Comparison of ENCODE assay signal across 19 cellular contexts in genomic region chr2:1501196-1501851, GRCh38.
A peak's percentile ranks its signal among the peaks of the same experiment; 100 is the strongest.
DNase-seq lines count a peak whose midpoint lies in the region; ATAC-seq and TF ChIP-seq lines count a peak whose summit lies in the region.
"Had no signal": no experiment of that assay in that cellular context is flagged by ENCODE, and none has a peak within 500 bp of the region (broad histone marks: within the 10 kb centered on the region; RNA-seq: fewer than 3 reads in every experiment).

No MANE protein-coding gene starts in this region.

- no peak overlapping the region for H2BK5ac ChIP-seq in neuronal stem cell (ENCODE audit: low read length)

- H3K9me3 Mint-ChIP-seq in activated naive CD8-positive, alpha-beta T cell treated with anti-CD3 and anti-CD28 coated beads, Interleukin-2, amount 10 ng/mL, durations not matched to agents 7 days and 5 days: no peaks in the 10 kb centered on the region
- no peaks in the 10 kb centered on the region for H3K9me3 Mint-ChIP-seq in activated naive CD8-positive, alpha-beta T cell treated with anti-CD3 and anti-CD28 coated beads for 36 hours
- H3K9me3 Mint-ChIP-seq in nephron progenitor cell: no peaks in the 10 kb centered on the region
- H3K9me3 Mint-ChIP-seq: CD4-positive, CD25-positive, alpha-beta regulatory T cell had no signal

- H3K4ac ChIP-seq in neuronal stem cell (ENCODE audit: low read length): no peak overlapping the region

- H3K4me3 ChIP-seq in neuronal stem cell (ENCODE audit: low read length in 2 of 2) (no peak overlapping the region), upper lobe of left lung (no peak overlapping the region)
- H3K4me3 ChIP-seq: K562 had no signal

- POLR2A ChIA-PET in activated naive CD8-positive, alpha-beta T cell treated with anti-CD3 and anti-CD28 coated beads, Interleukin-2, amount 10 ng/mL, durations not matched to agents 7 days and 5 days (lab: Charles Lee): no interaction called here

- H2AFZ ChIP-seq in neuronal stem cell (ENCODE audit: low read length): no peak overlapping the region

- no peaks in the 10 kb centered on the region for H3K4me1 Mint-ChIP-seq in activated naive CD8-positive, alpha-beta T cell treated with anti-CD3 and anti-CD28 coated beads, Interleukin-2, amount 10 ng/mL, durations not matched to agents 7 days and 5 days
- H3K4me1 Mint-ChIP-seq in activated naive CD8-positive, alpha-beta T cell treated with anti-CD3 and anti-CD28 coated beads for 36 hours: no peaks in the 10 kb centered on the region
- peaks cover 5% of the 10 kb centered on the region for H3K4me1 Mint-ChIP-seq in nephron progenitor cell
- H3K4me1 Mint-ChIP-seq: CD4-positive, CD25-positive, alpha-beta regulatory T cell had no signal

- H3K27ac ChIP-seq in KOPT-K1 (ENCODE audit: low read depth, low read length, poor library complexity, severe bottlenecking) (peak overlapping the region; percentile 56), neuronal stem cell (replicated peaks; ENCODE audit: low read length) (no peak overlapping the region), upper lobe of left lung (no peak overlapping the region)

- no peak overlapping the region for H3K27ac Mint-ChIP-seq in activated naive CD8-positive, alpha-beta T cell treated with anti-CD3 and anti-CD28 coated beads, Interleukin-2, amount 10 ng/mL, durations not matched to agents 7 days and 5 days
- H3K27ac Mint-ChIP-seq in activated naive CD8-positive, alpha-beta T cell treated with anti-CD3 and anti-CD28 coated beads for 36 hours: no peak overlapping the region
- H3K27ac Mint-ChIP-seq in nephron progenitor cell: no peak overlapping the region
- H3K27ac Mint-ChIP-seq: CD4-positive, CD25-positive, alpha-beta regulatory T cell had no signal

- peak overlapping the region; percentile 31 for H3K18ac ChIP-seq in neuronal stem cell (ENCODE audit: low read length)

- no peak overlapping the region for H3K4me3 Mint-ChIP-seq in activated naive CD8-positive, alpha-beta T cell treated with anti-CD3 and anti-CD28 coated beads, Interleukin-2, amount 10 ng/mL, durations not matched to agents 7 days and 5 days
- H3K4me3 Mint-ChIP-seq in activated naive CD8-positive, alpha-beta T cell treated with anti-CD3 and anti-CD28 coated beads for 36 hours: no peak overlapping the region
- no peak overlapping the region for H3K4me3 Mint-ChIP-seq in nephron progenitor cell
- H3K4me3 Mint-ChIP-seq: CD4-positive, CD25-positive, alpha-beta regulatory T cell had no signal

- H2BK120ac ChIP-seq in neuronal stem cell (ENCODE audit: low read depth, low read length): no peak overlapping the region

- no CpG with 5 or more reads among the region's 25 CpGs for WGBS in neuronal stem cell (ENCODE audit: extremely low coverage in 2 of 2, insufficient read length in 2 of 2, insufficient replicate concordance in 1 of 2), 2 donors
- WGBS in upper lobe of left lung, 2 donors: 85 to 91% methylated on average over 19 to 23 of the region's 25 CpGs

- no peaks in the 10 kb centered on the region for H3K27me3 ChIP-seq in neuronal stem cell (ENCODE audit: control insufficient read depth in 3 of 3, insufficient read depth in 3 of 3, low read depth in 1 of 3, low read length in 3 of 3)
- no peaks in the 10 kb centered on the region for H3K27me3 ChIP-seq in upper lobe of left lung

- H3K23ac ChIP-seq in neuronal stem cell (ENCODE audit: low read depth, low read length, poor library complexity): no peak overlapping the region

- peaks cover 1% of the 10 kb centered on the region for H3K79me1 ChIP-seq in neuronal stem cell (ENCODE audit: low read depth, low read length)

- no peak for ATAC-seq in activated naive CD8-positive, alpha-beta T cell treated with anti-CD3 and anti-CD28 coated beads, Interleukin-2, amount 10 ng/mL, durations not matched to agents 7 days and 5 days (ENCODE audit: low read depth)
- ATAC-seq in upper lobe of left lung (ENCODE audit: low FRiP score in 2 of 2) (no peak), GM18909 (IDR thresholded peaks at IDR 0.05; ENCODE audit: poor library complexity, unreplicated experiment) (no peak)
- ATAC-seq: K562 had no signal

- H3K4me1 ChIP-seq in neuronal stem cell (ENCODE audit: control insufficient read depth in 2 of 2, insufficient read depth in 1 of 2, low read depth in 1 of 2, low read length in 2 of 2) (no peaks in the 10 kb centered on the region), upper lobe of left lung (no peaks in the 10 kb centered on the region)

- peak overlapping the region; percentile 36 for H2BK12ac ChIP-seq in neuronal stem cell (ENCODE audit: low read length)

- H2AK5ac ChIP-seq in neuronal stem cell (ENCODE audit: low read depth, low read length): no peak overlapping the region

- no peak overlapping the region for H3K14ac ChIP-seq in neuronal stem cell (ENCODE audit: low read length)

- H2BK15ac ChIP-seq in neuronal stem cell (ENCODE audit: low read length): no peak overlapping the region

- no peak for TF ChIP-seq CTCF in upper lobe of left lung (IDR thresholded peaks at IDR 0.05)
- TF ChIP-seq CTCF in nephron progenitor cell (IDR thresholded peaks at IDR 0.05): no peak

- no peak overlapping the region for H3K4me2 ChIP-seq in neuronal stem cell (ENCODE audit: insufficient read depth, low read length, poor library complexity, severe bottlenecking)

- TF ChIP-seq POLR2A in upper lobe of left lung (IDR thresholded peaks at IDR 0.05): no peak

- no peaks in the 10 kb centered on the region for H3K36me3 Mint-ChIP-seq in activated naive CD8-positive, alpha-beta T cell treated with anti-CD3 and anti-CD28 coated beads, Interleukin-2, amount 10 ng/mL, durations not matched to agents 7 days and 5 days
- no peaks in the 10 kb centered on the region for H3K36me3 Mint-ChIP-seq in activated naive CD8-positive, alpha-beta T cell treated with anti-CD3 and anti-CD28 coated beads for 36 hours
- no peaks in the 10 kb centered on the region for H3K36me3 Mint-ChIP-seq in nephron progenitor cell (ENCODE audit: low read depth)
- H3K36me3 Mint-ChIP-seq: CD4-positive, CD25-positive, alpha-beta regulatory T cell had no signal

- DNase-seq in activated naive CD8-positive, alpha-beta T cell treated with anti-CD3 and anti-CD28 coated beads, Interleukin-2, amount 10 ng/mL, durations not matched to agents 7 days and 5 days: peak; percentile 7
- no peak for DNase-seq in activated naive CD8-positive, alpha-beta T cell treated with anti-CD3 and anti-CD28 coated beads for 36 hours
- DNase-seq in neuronal stem cell (ENCODE audit: low spot score): no peak
- peak; percentile 18 to 49 for DNase-seq in upper lobe of left lung
- no peak for DNase-seq in nephron progenitor cell
- DNase-seq in activated T-cell treated with anti-CD3 and anti-CD28 coated beads, Interleukin-2, amount 50 U/mL, for 1 hour: no peak
- DNase-seq: CD4-positive, CD25-positive, alpha-beta regulatory T cell; EL; GF-D8; MM.1S; NCI-H1048; NCI-H1417 treated with DMSO at 0.1 percent for 48 hours; NCI-H187; NCI-H446 treated with DMSO at 0.1 percent for 48 hours; NCI-H526 treated with DMSO at 0.1 percent for 48 hours; SHP77 treated with DMSO at 0.1 percent for 48 hours had no signal

- H3K27me3 Mint-ChIP-seq in activated naive CD8-positive, alpha-beta T cell treated with anti-CD3 and anti-CD28 coated beads, Interleukin-2, amount 10 ng/mL, durations not matched to agents 7 days and 5 days: no peaks in the 10 kb centered on the region
- no peaks in the 10 kb centered on the region for H3K27me3 Mint-ChIP-seq in activated naive CD8-positive, alpha-beta T cell treated with anti-CD3 and anti-CD28 coated beads for 36 hours
- H3K27me3 Mint-ChIP-seq in nephron progenitor cell (ENCODE audit: low read depth, poor library complexity): peaks cover 3% of the 10 kb centered on the region
- H3K27me3 Mint-ChIP-seq: CD4-positive, CD25-positive, alpha-beta regulatory T cell had no signal

- H4K91ac ChIP-seq in neuronal stem cell (ENCODE audit: low read depth, low read length, poor library complexity): no peak overlapping the region

- no peak overlapping the region for H4K8ac ChIP-seq in neuronal stem cell (ENCODE audit: low read depth, low read length)

- H3K9me3 ChIP-seq in KOPT-K1 (ENCODE audit: insufficient read depth, low read length, poor library complexity, severe bottlenecking): no peaks in the 10 kb centered on the region
- H3K9me3 ChIP-seq in neuronal stem cell (replicated peaks in 1 of 2; ENCODE audit: control insufficient read depth in 2 of 2, insufficient read depth in 1 of 2, low read depth in 1 of 2, low read length in 2 of 2): no peaks in the 10 kb centered on the region
- H3K9me3 ChIP-seq in upper lobe of left lung: no peaks in the 10 kb centered on the region

- peak overlapping the region; percentile 16 for H3K9ac ChIP-seq in neuronal stem cell (ENCODE audit: low read depth, low read length, poor library complexity)

- no peak for TF ChIP-seq EP300 in upper lobe of left lung (IDR thresholded peaks at IDR 0.05)

- H3K36me3 ChIP-seq in KOPT-K1 (ENCODE audit: insufficient read depth, low read length) (no peaks in the 10 kb centered on the region), neuronal stem cell (replicated peaks in 1 of 2; ENCODE audit: control insufficient read depth in 2 of 2, insufficient read depth in 2 of 2, low read length in 2 of 2) (no peaks in the 10 kb centered on the region), upper lobe of left lung (no peaks in the 10 kb centered on the region)

Comparison
In these comparisons a context has a peak if more than half of its experiments do, and no peak if none do; other contexts are left out.
1. DNase-seq: peak in activated naive CD8-positive, alpha-beta T cell treated with anti-CD3 and anti-CD28 coated beads, Interleukin-2, amount 10 ng/mL, durations not matched to agents 7 days and 5 days (single experiment) and upper lobe of left lung (2 of 2); none in activated naive CD8-positive, alpha-beta T cell treated with anti-CD3 and anti-CD28 coated beads for 36 hours (single experiment), neuronal stem cell (single experiment), nephron progenitor cell (single experiment) and activated T-cell treated with anti-CD3 and anti-CD28 coated beads, Interleukin-2, amount 50 U/mL, for 1 hour (single experiment).